1 cellular context compared by ENCODE assay signal in genomic region chr7:157519798-157520244, GRCh38.
TF ChIP-seq lines count a peak whose summit lies in the region.

No MANE protein-coding gene starts in this region.

TF ChIP-seq in GM23338, 12 proteins besides CTCF, POLR2A, EP300 and RAD21 (continued from another document):
- TF ChIP-seq ZNF462 (CRISPR knock-in tag; IDR thresholded peaks at IDR 0.05) (no peak), NANOG (IDR thresholded peaks at IDR 0.05; ENCODE audit: borderline replicate concordance) (no peak), CREB1 (CRISPR knock-in tag; IDR thresholded peaks at IDR 0.05; ENCODE audit: low read depth) (no peak), EZH2phosphoT487 (IDR thresholded peaks at IDR 0.05; ENCODE audit: unreplicated experiment) (no peak), STAT1 (IDR thresholded peaks at IDR 0.05; ENCODE audit: unreplicated experiment) (no peak)
